In the genomic region with DNA sequence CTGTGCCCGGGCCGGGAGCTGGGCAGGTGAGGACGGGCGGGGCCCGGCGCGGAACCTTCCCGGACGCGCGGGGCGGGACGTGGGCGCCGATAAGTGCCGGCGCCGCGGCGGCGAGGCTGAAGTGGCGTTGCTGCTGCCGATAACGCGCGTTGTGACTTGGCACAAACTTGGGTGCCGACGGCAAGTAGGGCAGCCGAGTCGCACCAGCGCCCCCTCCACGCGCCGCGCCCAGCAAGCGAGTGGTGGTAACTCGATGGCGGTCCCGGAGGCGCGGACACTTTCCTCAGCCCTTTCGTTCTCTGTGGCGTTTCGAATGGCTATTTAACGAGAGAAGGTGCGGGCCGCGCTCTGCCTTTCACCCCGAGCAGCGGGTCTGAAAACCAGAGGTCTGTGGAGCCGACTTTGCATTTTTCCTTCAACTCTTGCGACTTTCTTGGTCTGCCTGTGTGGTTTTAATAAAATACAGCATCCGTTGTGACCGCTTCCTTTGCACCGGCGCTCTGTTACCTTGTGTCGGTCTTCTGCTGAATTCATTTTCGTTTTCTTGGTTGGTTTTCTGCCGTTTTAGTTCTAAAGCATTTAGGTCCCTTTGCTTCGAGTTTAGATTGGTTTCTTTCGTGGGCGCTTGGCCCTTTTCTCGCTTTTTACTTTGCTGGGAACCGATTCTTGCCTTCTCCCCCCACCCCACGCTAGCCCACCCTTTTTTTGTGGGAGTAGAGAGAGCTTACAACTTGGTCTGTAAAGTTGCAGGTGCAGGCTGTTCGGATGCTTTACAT, we compare ENCODE assay signal across 8 cellular contexts. TPM values are rescaled to one million over a fixed set of nuclear protein-coding genes. Genes with fewer than 3 reads are reported as not detected.
DNase-seq lines count a peak whose midpoint lies in the region; ATAC-seq and TF ChIP-seq lines count a peak whose summit lies in the region.

No MANE protein-coding gene starts in this region.

- H3K4me3 ChIP-seq in BJ (ENCODE audit: low read depth, low read length) (peak overlapping the region; percentile 77), OCI-LY7 (ENCODE audit: low read depth, low read length, poor library complexity, severe bottlenecking) (peak overlapping the region; percentile 98), neural cell (ENCODE audit: low read length) (peak overlapping the region; percentile 89)

- H3K27ac ChIP-seq in OCI-LY7 (ENCODE audit: low read depth, low read length, poor library complexity, severe bottlenecking) = peak overlapping the region; percentile 83
- no peak overlapping the region for H3K27ac ChIP-seq in neural cell (ENCODE audit: low read length)

- H3K36me3 ChIP-seq in BJ (ENCODE audit: control insufficient read depth, insufficient read depth, low read length) (no peaks in the 10 kb centered on the region), OCI-LY7 (ENCODE audit: insufficient read depth, low read length) (no peaks in the 10 kb centered on the region), neural cell (ENCODE audit: insufficient read depth, low read length) (no peaks in the 10 kb centered on the region)

- no peaks in the 10 kb centered on the region for H3K9me3 ChIP-seq in OCI-LY7 (ENCODE audit: low read length)
- H3K9me3 ChIP-seq in neural cell (ENCODE audit: low read length) = no peaks in the 10 kb centered on the region

- H3K79me2 ChIP-seq in OCI-LY7 (ENCODE audit: insufficient read depth, low read depth, low read length) (peaks cover 52% of the 10 kb centered on the region), neural cell (replicated peaks; ENCODE audit: insufficient read depth, low read length) (peaks cover 33% of the 10 kb centered on the region)

- TF ChIP-seq CTCF in BJ (IDR thresholded peaks at IDR 0.05; ENCODE audit: insufficient read depth, low read depth, low read length) (peak; percentile 20; the same call in 1 of the 2 replicates), OCI-LY7 (conservative IDR thresholded peaks at IDR 0.05; ENCODE audit: low read length) (peak; percentile 49), neural cell (IDR thresholded peaks at IDR 0.05; ENCODE audit: poor library complexity, severe bottlenecking) (peak; percentile 49)

- H3K4me2 ChIP-seq in OCI-LY7 (ENCODE audit: low read length) (peak overlapping the region; percentile 91), neural cell (ENCODE audit: low read length) (peak overlapping the region; percentile 88)

- POLR2A ChIA-PET in BJ (lab: Charles Lee) = interaction anchor here (1.0 to 1.2 kb wide), 2 partner anchors 64 to 116 kb away, joined by 9 to 13 read pairs; no protein-coding TSS in a partner anchor
- POLR2A ChIA-PET in OCI-LY7 (lab: Charles Lee) = interaction anchor here (0.6 to 6.3 kb wide), 9 partner anchors 65 to 1215 kb away, joined by 3 to 93 read pairs (median 4); no protein-coding TSS in a partner anchor

- TF ChIP-seq RAD21 in neural cell (conservative IDR thresholded peaks at IDR 0.05) = no peak

- peak overlapping the region; percentile 58 for H3K9ac ChIP-seq in neural cell (ENCODE audit: low read length)

- H3K9me2 ChIP-seq in OCI-LY7 (ENCODE audit: insufficient read depth, low read length) (no peaks in the 10 kb centered on the region), neural cell (ENCODE audit: insufficient read depth, low read length) (no peaks in the 10 kb centered on the region)

- no peak for TF ChIP-seq EP300 in neural cell (conservative IDR thresholded peaks at IDR 0.05; ENCODE audit: poor library complexity, severe bottlenecking)

- ATAC-seq in GM19023 (IDR thresholded peaks at IDR 0.05; ENCODE audit: unreplicated experiment) = peak; percentile 27
- ATAC-seq in HG03342 (IDR thresholded peaks at IDR 0.05; ENCODE audit: unreplicated experiment) = peak; percentile 24
- ATAC-seq in stimulated activated naive CD8-positive, alpha-beta T cell treated with anti-CD3 and anti-CD28 coated beads, Interleukin-15, amount 100 ng/mL, for 72 hours = peak; percentile 57

- H3K27me3 Mint-ChIP-seq in stimulated activated naive CD8-positive, alpha-beta T cell treated with anti-CD3 and anti-CD28 coated beads, Interleukin-15, amount 100 ng/mL, for 72 hours = peaks cover 13% of the 10 kb centered on the region

- H3K4me3 Mint-ChIP-seq in stimulated activated naive CD8-positive, alpha-beta T cell treated with anti-CD3 and anti-CD28 coated beads, Interleukin-15, amount 100 ng/mL, for 72 hours = peak overlapping the region; percentile 89 to 98

- intact Hi-C loops in OCI-LY7 (cut with micrococcal nuclease; ENCODE audit: unreplicated experiment) = loop anchor here (1.0 to 10.0 kb wide), 6 partner anchors 66 to 649 kb away; a partner anchor contains a TSS

- no peak overlapping the region; the same call in 1 of the 2 replicates for H2AFZ ChIP-seq in OCI-LY7 (ENCODE audit: low read length)
- peak overlapping the region; percentile 4 for H2AFZ ChIP-seq in neural cell (ENCODE audit: low read depth, low read length)

- H3K9me3 Mint-ChIP-seq in stimulated activated naive CD8-positive, alpha-beta T cell treated with anti-CD3 and anti-CD28 coated beads, Interleukin-15, amount 100 ng/mL, for 72 hours = no peaks in the 10 kb centered on the region

- peaks cover 24% of the 10 kb centered on the region for H3K4me1 Mint-ChIP-seq in stimulated activated naive CD8-positive, alpha-beta T cell treated with anti-CD3 and anti-CD28 coated beads, Interleukin-15, amount 100 ng/mL, for 72 hours

- H4K20me1 ChIP-seq in OCI-LY7 (ENCODE audit: insufficient read depth, low read length) (peaks cover 7% of the 10 kb centered on the region; the same call in 1 of the 2 replicates), neural cell (ENCODE audit: insufficient read depth) (no peaks in the 10 kb centered on the region)

- DNase-seq in BJ (ENCODE audit: low read depth) (no peak), OCI-LY7 (ENCODE audit: low spot score) (peak; percentile 83), fibroblast of the conjunctiva (ENCODE audit: low read depth) (peak; percentile 12)
- peak; percentile 33 to 57 for DNase-seq in activated T-helper 1 cell treated with anti-CD3 and anti-CD28 coated beads, Interleukin-2, amount 50 U/mL, for 16 hours (ENCODE audit: low read depth in 1 of 2, low spot score in 1 of 2)
- peak; percentile 80 to 84 for DNase-seq in stimulated activated naive CD8-positive, alpha-beta T cell treated with anti-CD3 and anti-CD28 coated beads, Interleukin-15, amount 100 ng/mL, for 72 hours

- 0 out of 2 replicates have a peak, but pooled peaks cover 2% of the 10 kb centered on the region for H3K27me3 ChIP-seq in BJ (ENCODE audit: control insufficient read depth, insufficient read depth, low read length)
- H3K27me3 ChIP-seq in neural cell (ENCODE audit: insufficient read depth, low read depth, low read length) = no peaks in the 10 kb centered on the region

- CTCF ChIA-PET in BJ (lab: Yijun Ruan, JAX) = interaction anchor here (0.6 to 10.0 kb wide), 65 partner anchors 8 to 372 kb away, joined by 3 to 346 read pairs (median 5); a partner anchor contains a TSS
- CTCF ChIA-PET in OCI-LY7 (lab: Charles Lee; ENCODE audit: unreplicated experiment) = interaction anchor here (0.6 to 2.9 kb wide), 19 partner anchors 11 to 255 kb away, joined by 3 to 83 read pairs (median 6); a partner anchor contains a TSS

- peak overlapping the region; percentile 95 to 99 for H3K27ac Mint-ChIP-seq in stimulated activated naive CD8-positive, alpha-beta T cell treated with anti-CD3 and anti-CD28 coated beads, Interleukin-15, amount 100 ng/mL, for 72 hours

- peaks cover 38% of the 10 kb centered on the region for H3K4me1 ChIP-seq in OCI-LY7 (ENCODE audit: insufficient read depth, low read length, poor library complexity, severe bottlenecking)

- no TSS peak for BruUV-seq in OCI-LY7 (replicated peaks; lab: Mats Ljungman, UMichigan)

- H3F3A ChIP-seq in neural cell (ENCODE audit: insufficient read depth, low read length, poor library complexity, severe bottlenecking) = no peaks in the 10 kb centered on the region

TF ChIP-seq in neural cell, 6 proteins besides CTCF, POLR2A, EP300 and RAD21:
- TF ChIP-seq TAF1 (IDR thresholded peaks at IDR 0.05; ENCODE audit: low read depth) (no peak), POLR2AphosphoS5 (IDR thresholded peaks at IDR 0.05) (peak; percentile 8), EZH2 (IDR thresholded peaks at IDR 0.05; ENCODE audit: borderline replicate concordance, insufficient read depth, low read length, poor library complexity, severe bottlenecking) (no peak), MXI1 (conservative IDR thresholded peaks at IDR 0.05; ENCODE audit: poor library complexity, severe bottlenecking) (peak; percentile 67), SMC3 (conservative IDR thresholded peaks at IDR 0.05; ENCODE audit: poor library complexity) (no peak)
- TF ChIP-seq, protein P1, sequence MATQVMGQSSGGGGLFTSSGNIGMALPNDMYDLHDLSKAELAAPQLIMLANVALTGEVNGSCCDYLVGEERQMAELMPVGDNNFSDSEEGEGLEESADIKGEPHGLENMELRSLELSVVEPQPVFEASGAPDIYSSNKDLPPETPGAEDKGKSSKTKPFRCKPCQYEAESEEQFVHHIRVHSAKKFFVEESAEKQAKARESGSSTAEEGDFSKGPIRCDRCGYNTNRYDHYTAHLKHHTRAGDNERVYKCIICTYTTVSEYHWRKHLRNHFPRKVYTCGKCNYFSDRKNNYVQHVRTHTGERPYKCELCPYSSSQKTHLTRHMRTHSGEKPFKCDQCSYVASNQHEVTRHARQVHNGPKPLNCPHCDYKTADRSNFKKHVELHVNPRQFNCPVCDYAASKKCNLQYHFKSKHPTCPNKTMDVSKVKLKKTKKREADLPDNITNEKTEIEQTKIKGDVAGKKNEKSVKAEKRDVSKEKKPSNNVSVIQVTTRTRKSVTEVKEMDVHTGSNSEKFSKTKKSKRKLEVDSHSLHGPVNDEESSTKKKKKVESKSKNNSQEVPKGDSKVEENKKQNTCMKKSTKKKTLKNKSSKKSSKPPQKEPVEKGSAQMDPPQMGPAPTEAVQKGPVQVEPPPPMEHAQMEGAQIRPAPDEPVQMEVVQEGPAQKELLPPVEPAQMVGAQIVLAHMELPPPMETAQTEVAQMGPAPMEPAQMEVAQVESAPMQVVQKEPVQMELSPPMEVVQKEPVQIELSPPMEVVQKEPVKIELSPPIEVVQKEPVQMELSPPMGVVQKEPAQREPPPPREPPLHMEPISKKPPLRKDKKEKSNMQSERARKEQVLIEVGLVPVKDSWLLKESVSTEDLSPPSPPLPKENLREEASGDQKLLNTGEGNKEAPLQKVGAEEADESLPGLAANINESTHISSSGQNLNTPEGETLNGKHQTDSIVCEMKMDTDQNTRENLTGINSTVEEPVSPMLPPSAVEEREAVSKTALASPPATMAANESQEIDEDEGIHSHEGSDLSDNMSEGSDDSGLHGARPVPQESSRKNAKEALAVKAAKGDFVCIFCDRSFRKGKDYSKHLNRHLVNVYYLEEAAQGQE (IDR thresholded peaks at IDR 0.05; ENCODE audit: borderline replicate concordance) = no peak
TF ChIP-seq in neural cell: peak in this region for 2.

RNA-seq across cellular contexts. Expression of a gene that starts 0.7 kb away (rescaled TPM):
- polyA plus RNA-seq in BJ (2011; rRNA removed) = 12.3 and 26.5 TPM in 2 replicates
- 6.4 and 10.3 TPM in 2 replicates for polyA minus RNA-seq in BJ (2011; rRNA and poly(A)+ RNA removed)
- 28.7 and 32.4 TPM in 2 replicates for total RNA-seq in OCI-LY7 (2014; rRNA removed; shearing (Covaris generic))
- total RNA-seq in OCI-LY7 (2022) = 25.8 and 31.0 TPM in 2 replicates
- 6.9 and 7.9 TPM in 2 replicates for polyA plus RNA-seq in neural cell
- polyA minus RNA-seq in neural cell = 8.8 and 10.1 TPM in 2 replicates
